ENCODE assay signal across 7 cellular contexts in the genomic region with DNA sequence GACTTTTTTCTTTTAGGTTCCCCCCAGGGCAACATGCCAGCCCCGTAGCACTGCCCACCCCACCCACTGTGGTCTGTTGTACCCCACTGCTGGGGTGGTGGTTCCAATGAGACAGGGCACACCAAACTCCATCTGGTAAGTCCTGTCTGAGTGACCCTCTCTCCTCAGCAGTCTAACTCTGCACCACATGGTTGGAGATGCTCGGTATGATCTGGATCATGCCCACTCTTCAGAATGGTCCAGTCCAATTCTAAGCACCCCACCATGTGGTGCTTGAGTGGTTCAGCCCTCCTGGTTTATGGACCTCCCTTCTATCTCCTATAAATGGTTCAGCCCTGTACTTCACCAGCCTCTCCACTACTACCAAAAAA. TPM values are rescaled to one million over a fixed set of nuclear protein-coding genes. Genes with fewer than 3 reads are reported as not detected.
A peak's percentile ranks its signal among the peaks of the same experiment; 100 is the strongest.
DNase-seq lines count a peak whose midpoint lies in the region; ATAC-seq and TF ChIP-seq lines count a peak whose summit lies in the region.

No MANE protein-coding gene starts in this region.

- DNase-seq in G401 (ENCODE audit: low spot score) (peak; percentile 57), NCI-H1105 (lab: John Stamatoyannopoulos, UW) (peak; percentile 39), islet precursor cell (no peak)
- no peak for DNase-seq in central memory CD8-positive, alpha-beta T cell (ENCODE audit: low spot score in 2 of 2)

- H3K4me3 Mint-ChIP-seq in central memory CD8-positive, alpha-beta T cell: peak overlapping the region; percentile 92

- no peaks in the 10 kb centered on the region for H3K9me3 ChIP-seq in neutrophil

- in situ Hi-C loops in G401 (cut with HindIII; ENCODE audit: low sequenced_read_pairs): no loop called here

- peaks cover 59 to 62% of the 10 kb centered on the region in 2 experiments for H3K4me1 ChIP-seq in neutrophil (ENCODE audit: control insufficient read depth in 1 of 2, insufficient read depth in 1 of 2, low read depth in 1 of 2, low read length in 1 of 2)

- peak overlapping the region; percentile 100 for H3K27ac Mint-ChIP-seq in central memory CD8-positive, alpha-beta T cell (ENCODE audit: low read depth)

- no peak for TF ChIP-seq CTCF in neutrophil (IDR thresholded peaks at IDR 0.05)

- no peaks in the 10 kb centered on the region for H3K9me3 Mint-ChIP-seq in central memory CD8-positive, alpha-beta T cell

- peaks cover 88% of the 10 kb centered on the region for H3K4me1 Mint-ChIP-seq in central memory CD8-positive, alpha-beta T cell

- H3K27me3 ChIP-seq in neutrophil: no peaks in the 10 kb centered on the region

- peak overlapping the region; percentile 97 for H3K27ac ChIP-seq in neutrophil

- peaks cover 51% of the 10 kb centered on the region for H3K36me3 ChIP-seq in neutrophil

- H3K4me3 ChIP-seq in neutrophil (ENCODE audit: low read depth in 1 of 2, low read length in 1 of 2): peak overlapping the region; percentile 93 to 98

- ATAC-seq in central memory CD8-positive, alpha-beta T cell (replicated peaks; ENCODE audit: extremely low read depth, poor library complexity, severe bottlenecking): no peak
- ATAC-seq in GM21390 (IDR thresholded peaks at IDR 0.05; ENCODE audit: unreplicated experiment) (no peak), HG02852 (IDR thresholded peaks at IDR 0.05; ENCODE audit: unreplicated experiment) (no peak)

- H3K27me3 Mint-ChIP-seq in central memory CD8-positive, alpha-beta T cell: no peaks in the 10 kb centered on the region

- peaks cover 76% of the 10 kb centered on the region for H3K36me3 Mint-ChIP-seq in central memory CD8-positive, alpha-beta T cell (ENCODE audit: insufficient read depth)

RNA-seq across cellular contexts. Expression of a gene that starts 5.9 kb away (rescaled TPM):
- 0.34 and 0.37 TPM in 2 replicates for total RNA-seq in G401 (2014; rRNA removed; shearing (Covaris generic))

RNA-seq across cellular contexts. Expression of a gene that starts 15.0 kb away (rescaled TPM):
- total RNA-seq in G401 (2014; rRNA removed; shearing (Covaris generic)): 0.37 TPM in 1 of 2 replicates, not detected in the other

RNA-seq across cellular contexts. Expression of a gene that starts 17.5 kb away (rescaled TPM):
- 97.3 and 101 TPM in 2 replicates for total RNA-seq in G401 (2014; rRNA removed; shearing (Covaris generic))

RNA-seq across cellular contexts. Expression of a gene that starts 17.9 kb away (rescaled TPM):
- total RNA-seq in G401 (2014; rRNA removed; shearing (Covaris generic)): 8.5 and 10.0 TPM in 2 replicates

RNA-seq across cellular contexts. Expression of a gene that starts 48.7 kb away (rescaled TPM):
- total RNA-seq in G401 (2014; rRNA removed; shearing (Covaris generic)): 34.1 and 41.5 TPM in 2 replicates

Comparison
In these comparisons a context has a peak if more than half of its experiments do, and no peak if none do; other contexts are left out.
1. DNase-seq: peak in G401 (single experiment) and NCI-H1105 (single experiment); none in central memory CD8-positive, alpha-beta T cell (0 of 2) and islet precursor cell (single experiment).